16 cellular contexts compared by ENCODE assay signal in genomic region chr20:17710379-17711305, GRCh38. TPM values are rescaled to one million over a fixed set of nuclear protein-coding genes. Genes with fewer than 3 reads are reported as not detected.
DNase-seq lines count a peak whose midpoint lies in the region; ATAC-seq lines count a peak whose summit lies in the region.
"Had no signal": no experiment of that assay in that cellular context is flagged by ENCODE, and none has a peak within 500 bp of the region (broad histone marks: within the 10 kb centered on the region; RNA-seq: fewer than 3 reads in every experiment).

No MANE protein-coding gene starts in this region.

- intact Hi-C loops in Right ventricle myocardium inferior (cut with DNase I) (no loop called here), cardiac septum (cut with DNase I) (no loop called here)

- H3K4me3 ChIP-seq in mucosa of rectum (ENCODE audit: low read length in 2 of 2): no peak overlapping the region
- H3K4me3 ChIP-seq: prostate gland had no signal

- peak; percentile 72 for ATAC-seq in Right ventricle myocardium inferior
- no peak for ATAC-seq in GM21786 (IDR thresholded peaks at IDR 0.05; ENCODE audit: unreplicated experiment)
- no peak for ATAC-seq in HG03280 (IDR thresholded peaks at IDR 0.05; ENCODE audit: unreplicated experiment)

- H3K27ac ChIP-seq in mucosa of rectum (ENCODE audit: low read depth in 2 of 2, low read length in 2 of 2): peak overlapping the region; percentile 5 to 48
- H3K27ac ChIP-seq: prostate gland had no signal

- H3K9me3 ChIP-seq in mucosa of rectum (ENCODE audit: control insufficient read depth in 2 of 2, low read length in 2 of 2): no peaks in the 10 kb centered on the region
- H3K9me3 ChIP-seq: prostate gland had no signal

- peaks cover 6 to 9% of the 10 kb centered on the region in 2 donors for H3K4me1 ChIP-seq in mucosa of rectum (ENCODE audit: control insufficient read depth in 2 of 2, insufficient read depth in 2 of 2, low read length in 2 of 2)
- H3K4me1 ChIP-seq: prostate gland had no signal

- no peak overlapping the region for H3K9ac ChIP-seq in mucosa of rectum (ENCODE audit: low read depth in 1 of 2, low read length in 2 of 2)

- no peak for DNase-seq in Right ventricle myocardium inferior (ENCODE audit: missing footprints)
- no peak for DNase-seq in cardiac septum (ENCODE audit: low spot score)
- DNase-seq in fibroblast of peridontal ligament (ENCODE audit: extremely low read depth): peak; percentile 27
- DNase-seq in activated gamma-delta T cell (lab: John Stamatoyannopoulos, UW): no peak
- no peak for DNase-seq in NCI-H748 (lab: John Stamatoyannopoulos, UW; ENCODE audit: unreplicated experiment)
- DNase-seq: 8988T; activated CD4-positive, alpha-beta T cell treated with anti-CD3 and anti-CD28 coated beads, Interleukin-2, amount 50 U/mL, for 48 hours; activated gamma-delta T cell treated with Interleukin-2 at 50 U/mL for 16 hours; DMS153; HCEC 1CT; NCI-H1694 treated with DMSO at 0.1 percent for 48 hours had no signal

- no peaks in the 10 kb centered on the region for H3K36me3 ChIP-seq in mucosa of rectum (ENCODE audit: control insufficient read depth in 2 of 2, insufficient read depth in 2 of 2, low read length in 2 of 2)
- H3K36me3 ChIP-seq: prostate gland had no signal

- H3K27me3 ChIP-seq in mucosa of rectum (ENCODE audit: control insufficient read depth in 2 of 2, insufficient read depth in 2 of 2, low read length in 2 of 2): no peaks in the 10 kb centered on the region

RNA-seq across cellular contexts. Expression of gene BANF2, which starts 10.9 kb away (rescaled TPM):
- total RNA-seq in Right ventricle myocardium inferior (not detected), cardiac septum (not detected)
- total RNA-seq: temporal lobe had no signal

RNA-seq across cellular contexts. Expression of gene RRBP1, which starts 28.6 kb away (rescaled TPM):
- 38.5 TPM for total RNA-seq in Right ventricle myocardium inferior
- 46.7 TPM for total RNA-seq in cardiac septum
